18 cellular contexts compared by ENCODE assay signal in genomic region chr10:77421576-77421975, GRCh38.
DNase-seq lines count a peak whose midpoint lies in the region; ATAC-seq, FAIRE-seq and TF ChIP-seq lines count a peak whose summit lies in the region.
"Had no signal": no experiment of that assay in that cellular context is flagged by ENCODE, and none has a peak within 500 bp of the region (broad histone marks: within the 10 kb centered on the region; RNA-seq: fewer than 3 reads in every experiment).

No MANE protein-coding gene starts in this region.

- no peak overlapping the region for H3K23ac ChIP-seq in mesendoderm (ENCODE audit: low read length)

- no peak overlapping the region for H2BK15ac ChIP-seq in mesendoderm (replicated peaks; ENCODE audit: low read depth)

- H3K9ac ChIP-seq in mesendoderm (ENCODE audit: low read length), result no peak overlapping the region

- H2BK5ac ChIP-seq in mesendoderm (ENCODE audit: low read length), result no peak overlapping the region

- H4K8ac ChIP-seq in mesendoderm (ENCODE audit: low read depth, low read length), result no peak overlapping the region

- H3K4me1 ChIP-seq in pancreas (peaks cover 26 to 54% (median 44%) of the 10 kb centered on the region in 3 donors), mesendoderm (ENCODE audit: control insufficient read depth, low read depth, low read length) (no peaks in the 10 kb centered on the region)

- no peak overlapping the region for H3K4me3 ChIP-seq in AG10803 (ENCODE audit: low read length)
- H3K4me3 ChIP-seq in coronary artery, result no peak overlapping the region
- H3K4me3 ChIP-seq in pancreas, result no peak overlapping the region
- H3K4me3 ChIP-seq in mesendoderm (ENCODE audit: low read length), result no peak overlapping the region

- POLR2A ChIA-PET in RWPE1 (lab: Yijun Ruan, JAX; ENCODE audit: low non-redundant PET), result no interaction called here

- peak in 1 of 4 donors; percentile 24 for ATAC-seq in pancreas
- ATAC-seq: HepG2 had no signal

- WGBS in pancreas, 2 donors, result 69% methylated on average over 5 of the region's 5 CpGs
- no CpG with 5 or more reads among the region's 5 CpGs for WGBS in mesendoderm (ENCODE audit: extremely low coverage, insufficient coverage, low lambda C conversion rate)

- no peak overlapping the region for H3K4ac ChIP-seq in mesendoderm (ENCODE audit: low read depth, low read length)

- H4K5ac ChIP-seq in mesendoderm (ENCODE audit: low read length), result no peak overlapping the region

- H3K4me2 ChIP-seq in mesendoderm (ENCODE audit: low read length), result no peak overlapping the region

- H2BK120ac ChIP-seq in mesendoderm (ENCODE audit: low read depth, low read length), result no peak overlapping the region

- no peak overlapping the region for H2AK5ac ChIP-seq in mesendoderm (ENCODE audit: low read length)

- no peak overlapping the region for H3K18ac ChIP-seq in mesendoderm (ENCODE audit: low read length)

- CTCF ChIA-PET in RWPE1 (lab: Yijun Ruan, JAX), result no interaction called here

- no peak overlapping the region for H3K56ac ChIP-seq in mesendoderm (ENCODE audit: low read length)

- no peaks in the 10 kb centered on the region for H3K79me2 ChIP-seq in mesendoderm (ENCODE audit: control insufficient read depth, insufficient read depth, low read length)

- H3K9me3 ChIP-seq in pancreas, result no peaks in the 10 kb centered on the region
- H3K9me3 ChIP-seq: Caco-2 had no signal

- H3K36me3 ChIP-seq in pancreas (no peaks in the 10 kb centered on the region), mesendoderm (ENCODE audit: control insufficient read depth, insufficient read depth, low read length) (no peaks in the 10 kb centered on the region)

- intact Hi-C loops in pancreas (cut with DNase I), result no loop called here

- H3K79me1 ChIP-seq in mesendoderm (ENCODE audit: low read length), result no peaks in the 10 kb centered on the region

- H3K27ac ChIP-seq in coronary artery, result peak overlapping the region; percentile 11 to 96
- H3K27ac ChIP-seq in pancreas, result peak overlapping the region; percentile 63 to 77 (median 74)
- H3K27ac ChIP-seq in RWPE1, result no peak overlapping the region
- H3K27ac ChIP-seq in mesendoderm (ENCODE audit: low read depth, low read length), result no peak overlapping the region

- TF ChIP-seq CTCF in AG10803 (conservative IDR thresholded peaks at IDR 0.05; ENCODE audit: low read length), result no peak
- no peak for TF ChIP-seq CTCF in coronary artery (IDR thresholded peaks at IDR 0.05)
- no peak for TF ChIP-seq CTCF in pancreas (IDR thresholded peaks at IDR 0.05)
- no peak for TF ChIP-seq CTCF in RWPE1 (conservative IDR thresholded peaks at IDR 0.05; ENCODE audit: low read depth)

- DNase-seq in AG10803 (ENCODE audit: low read depth), result peak; percentile 59
- peak; percentile 56 for DNase-seq in NCI-H69 (lab: John Stamatoyannopoulos, UW)
- no peak for DNase-seq in coronary artery (ENCODE audit: low spot score)
- no peak for DNase-seq in pancreas
- no peak for DNase-seq in RWPE1 (ENCODE audit: low spot score)
- DNase-seq in effector CD8-positive, alpha-beta T cell (lab: John Stamatoyannopoulos, UW), result no peak
- no peak for DNase-seq in mesendoderm
- no peak for DNase-seq in GDM1 (lab: John Stamatoyannopoulos, UW)
- DNase-seq: Caco-2, GF-D8, HFFc6, Karpas-422, NCI-H1930, NCI-H524 treated with DMSO at 0.1 percent for 48 hours, OCI-M1 had no signal

- no peak for FAIRE-seq in pancreas (lab: Jason Lieb, UNC)
- FAIRE-seq: A204.1, H1, HepG2 had no signal

- H3K27me3 ChIP-seq in pancreas, result no peaks in the 10 kb centered on the region
- H3K27me3 ChIP-seq in mesendoderm (ENCODE audit: insufficient read depth, low read length, poor library complexity), result no peaks in the 10 kb centered on the region

Comparison
In these comparisons a context has a peak if more than half of its experiments do, and no peak if none do; other contexts are left out.
1. DNase-seq: peak in AG10803 (single experiment) and NCI-H69 (single experiment); none in coronary artery (single experiment), pancreas (0 of 6), RWPE1 (single experiment), effector CD8-positive, alpha-beta T cell (single experiment), mesendoderm (single experiment) and GDM1 (single experiment).
2. H3K27ac ChIP-seq: peak in coronary artery (2 of 2) and pancreas (4 of 4); none in RWPE1 (single experiment) and mesendoderm (single experiment).